Comparison of ENCODE assay signal across 8 cellular contexts in the genomic region with DNA sequence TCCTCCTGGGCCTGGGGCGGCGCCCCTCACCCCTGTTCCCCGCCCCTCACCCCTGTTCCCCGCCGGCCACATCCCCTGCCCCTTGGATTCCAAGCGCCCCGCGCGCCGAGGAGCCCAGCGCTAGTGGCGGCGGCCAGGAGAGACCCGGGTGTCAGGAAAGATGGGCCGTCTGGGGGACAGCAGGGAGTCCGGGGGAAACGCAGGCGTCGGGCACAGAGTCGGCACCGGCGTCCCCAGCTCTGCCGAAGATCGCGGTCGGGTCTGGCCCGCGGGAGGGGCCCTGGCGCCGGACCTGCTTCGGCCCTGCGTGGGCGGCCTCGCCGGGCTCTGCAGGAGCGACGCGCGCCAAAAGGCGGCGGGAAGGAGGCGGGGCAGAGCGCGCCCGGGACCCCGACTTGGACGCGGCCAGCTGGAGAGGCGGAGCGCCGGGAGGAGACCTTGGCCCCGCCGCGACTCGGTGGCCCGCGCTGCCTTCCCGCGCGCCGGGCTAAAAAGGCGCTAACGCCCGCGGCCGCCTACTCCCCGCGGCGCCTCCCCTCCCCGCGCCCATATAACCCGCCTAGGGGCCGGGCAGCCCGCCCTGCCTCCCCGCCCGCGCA. TPM values are rescaled to one million over a fixed set of nuclear protein-coding genes. Genes with fewer than 3 reads are reported as not detected.
DNase-seq lines count a peak whose midpoint lies in the region; ATAC-seq, FAIRE-seq and TF ChIP-seq lines count a peak whose summit lies in the region.

Gene TP73 (plus strand): TSS at position 578 of the 599 bp plus-strand sequence. CDS start 29,850 bp downstream, outside the sequence.

- H3K4me3 ChIP-seq in coronary artery = peak within 1 kb of the TSS; percentile 85
- peak within 1 kb of the TSS in 3 of 4 donors; percentile 7 to 42 (median 31) for H3K4me3 ChIP-seq in pancreas

- FAIRE-seq in pancreas (lab: Jason Lieb, UNC) = no peak

- no peak for ATAC-seq in Right ventricle myocardium superior (ENCODE audit: poor library complexity)
- ATAC-seq in left ventricle myocardium superior = no peak
- ATAC-seq in pancreas = peak in 2 of 4 donors; percentile 2 to 15
- no peak for ATAC-seq in HG02852 (IDR thresholded peaks at IDR 0.05; ENCODE audit: unreplicated experiment)

- WGBS in pancreas, 2 donors = 1 to 2% methylated on average over 42 to 77 of the region's 77 CpGs

- H3K4me1 ChIP-seq in pancreas = peaks cover 6 to 20% (median 6%) of the 10 kb centered on the region in 3 donors

- H3K36me3 ChIP-seq in pancreas = no peaks in the 10 kb centered on the region

- no peaks in the 10 kb centered on the region for H3K9me3 ChIP-seq in pancreas

- intact Hi-C loops in Right ventricle myocardium superior (cut with DNase I) (no loop called here), left ventricle myocardium superior (cut with micrococcal nuclease) (no loop called here), pancreas (cut with DNase I) (no loop called here)

- TF ChIP-seq CTCF in coronary artery (IDR thresholded peaks at IDR 0.05) (no peak), pancreas (IDR thresholded peaks at IDR 0.05) (no peak)

- peaks cover 8 to 23% (median 15%) of the 10 kb centered on the region in 4 donors for H3K27me3 ChIP-seq in pancreas

- peak; percentile 40 for DNase-seq in Right ventricle myocardium superior
- no peak for DNase-seq in left ventricle myocardium superior
- DNase-seq in NCI-H345 (lab: John Stamatoyannopoulos, UW) = peak; percentile 63
- DNase-seq in coronary artery (ENCODE audit: low spot score) = no peak
- DNase-seq in pancreas = peak in 3 of 6 donors; percentile 41 to 78 (median 64)
- no peak for DNase-seq in HK-2 (ENCODE audit: unreplicated experiment)
- DNase-seq in kidney glomerular epithelial cell (lab: John Stamatoyannopoulos, UW) = no peak

- H3K27ac ChIP-seq in coronary artery (no peak within 1 kb of the TSS), pancreas (no peak within 1 kb of the TSS)

RNA-seq across cellular contexts. Expression of gene TP73, which starts in this region (rescaled TPM):
- not detected for total RNA-seq in Right ventricle myocardium superior
- total RNA-seq in left ventricle myocardium superior = 0.05 TPM
- total RNA-seq in pancreas = under 1 TPM; 0.25 to 0.51 (median 0.37) TPM
- polyA plus RNA-seq in pancreas = under 1 TPM; 0.11 to 0.12 TPM

Comparison
In these comparisons a context has a peak if more than half of its experiments do, and no peak if none do; other contexts are left out.
1. Peak in DNase-seq in Right ventricle myocardium superior; RNA of the gene not detected or under 1 TPM.